8 cellular contexts compared by ENCODE assay signal in genomic region chr7:150404785-150405583, GRCh38. TPM values are rescaled to one million over a fixed set of nuclear protein-coding genes. Genes with fewer than 3 reads are reported as not detected.
DNase-seq lines count a peak whose midpoint lies in the region; ATAC-seq, FAIRE-seq and TF ChIP-seq lines count a peak whose summit lies in the region.

No MANE protein-coding gene starts in this region.

- peak overlapping the region; percentile 69 for H3K4me3 ChIP-seq in A673 (ENCODE audit: low read depth, low read length, poor library complexity, severe bottlenecking)

- peak; percentile 84 for FAIRE-seq in GM18507 (lab: Jason Lieb, UNC)

- H3K27ac ChIP-seq in A673 (ENCODE audit: low read depth, low read length, poor library complexity, severe bottlenecking), result peak overlapping the region; percentile 79

- H3K9me3 ChIP-seq in A673 (ENCODE audit: low read depth, low read length, poor library complexity, severe bottlenecking), result no peaks in the 10 kb centered on the region

- peak; percentile 37 for ATAC-seq in HG02981 (IDR thresholded peaks at IDR 0.05; ENCODE audit: unreplicated experiment)

- DNase-seq in A673 (ENCODE audit: low spot score) (peak; percentile 87), GM18507 (ENCODE audit: extremely low spot score, insufficient read length, low read depth) (peak; percentile 73), NCI-H2171 (lab: John Stamatoyannopoulos, UW) (peak; percentile 66), cerebellar cortex (ENCODE audit: low spot score) (peak; percentile 82), kidney glomerular epithelial cell (lab: John Stamatoyannopoulos, UW) (peak; percentile 27)
- DNase-seq in activated CD4-positive, CD25-positive, alpha-beta regulatory T cell treated with anti-CD3 and anti-CD28 coated beads, Interleukin-2, amount 50 U/mL, for 72 hours, result peak; percentile 79
- DNase-seq in stimulated activated CD4-positive, alpha-beta T cell treated with anti-CD3 and anti-CD28 coated beads, Interleukin-15, amount 100 ng/mL, for 1 hour (ENCODE audit: low read depth in 1 of 2, low spot score in 1 of 2), result peak; percentile 51 to 59

- H3K27me3 ChIP-seq in A673 (replicated peaks; ENCODE audit: insufficient read depth, low read depth, low read length, poor library complexity), result no peaks in the 10 kb centered on the region

- POLR2A ChIA-PET in A673 (lab: Charles Lee; ENCODE audit: low non-redundant PET), result no interaction called here

- intact Hi-C loops in A673 (cut with micrococcal nuclease; ENCODE audit: unreplicated experiment), result no loop called here

- CTCF ChIA-PET in A673 (lab: Charles Lee), result interaction anchor here (0.7 kb wide), 1 partner anchor 1349 kb away, joined by 10 read pairs; no protein-coding TSS in a partner anchor

- no peaks in the 10 kb centered on the region for H3K36me3 ChIP-seq in A673 (ENCODE audit: insufficient read depth, low read length, poor library complexity, severe bottlenecking)

- peak; percentile 34; the same call in 1 of the 2 replicates for TF ChIP-seq CTCF in A673 (conservative IDR thresholded peaks at IDR 0.05; ENCODE audit: low read depth, low read length)

- BruUV-seq in A673 (replicated peaks; lab: Mats Ljungman, UMichigan), result no TSS peak

- peaks cover 17% of the 10 kb centered on the region for H3K4me1 ChIP-seq in A673 (ENCODE audit: insufficient read depth, low read length, poor library complexity, severe bottlenecking)

RNA-seq across cellular contexts. Expression of gene ZNF775, which starts 25.9 kb away (rescaled TPM):
- total RNA-seq in A673 (2021), result 12.1 and 14.3 TPM in 2 replicates

RNA-seq across cellular contexts. Expression of gene REPIN1, which starts 36.4 kb away (rescaled TPM):
- total RNA-seq in A673 (2021), result 113 and 114 TPM in 2 replicates

RNA-seq across cellular contexts. Expression of gene GIMAP8, which starts 45.4 kb away (rescaled TPM):
- 0.07 TPM in 1 of 2 replicates, not detected in the other for total RNA-seq in A673 (2021)

Comparison
In these comparisons a context has a peak if more than half of its experiments do, and no peak if none do; other contexts are left out.
1. Peak in every context shown above with its lines: DNase-seq, ATAC-seq, H3K4me3 ChIP-seq and H3K27ac ChIP-seq.
2. DNase-seq: peak in every context shown above with its lines; median percentile 87 in A673; 82 in cerebellar cortex; 79 in activated CD4-positive, CD25-positive, alpha-beta regulatory T cell treated with anti-CD3 and anti-CD28 coated beads, Interleukin-2, amount 50 U/mL, for 72 hours; 73 in GM18507; 66 in NCI-H2171; 55 in stimulated activated CD4-positive, alpha-beta T cell treated with anti-CD3 and anti-CD28 coated beads, Interleukin-15, amount 100 ng/mL, for 1 hour; 27 in kidney glomerular epithelial cell.